14 cellular contexts compared by ENCODE assay signal in genomic region chr19:36207605-36208252, GRCh38. TPM values are rescaled to one million over a fixed set of nuclear protein-coding genes. Genes with fewer than 3 reads are reported as not detected.
DNase-seq lines count a peak whose midpoint lies in the region; ATAC-seq and TF ChIP-seq lines count a peak whose summit lies in the region.
"Had no signal": no experiment of that assay in that cellular context is flagged by ENCODE, and none has a peak within 500 bp of the region (broad histone marks: within the 10 kb centered on the region; RNA-seq: fewer than 3 reads in every experiment).

No MANE protein-coding gene starts in this region.

- TF ChIP-seq CTCF in CD14-positive monocyte (IDR thresholded peaks at IDR 0.05), result no peak

- no peak overlapping the region for H3K4me3 Mint-ChIP-seq in stimulated activated memory B cell treated with anti-CD40 and anti-IgM and Interleukin-4, amounts not matched to agents 10 μg/mL and 1 μg/mL and 100 μg/mL, for 72 hours
- no peak overlapping the region for H3K4me3 Mint-ChIP-seq in CD14-positive monocyte
- H3K4me3 Mint-ChIP-seq: CD8-positive, alpha-beta memory T cell had no signal

- peak overlapping the region; percentile 83 for H3K27ac Mint-ChIP-seq in stimulated activated memory B cell treated with anti-CD40 and anti-IgM and Interleukin-4, amounts not matched to agents 10 μg/mL and 1 μg/mL and 100 μg/mL, for 72 hours
- H3K27ac Mint-ChIP-seq in CD14-positive monocyte, result no peak overlapping the region

- H3K4me1 Mint-ChIP-seq in stimulated activated memory B cell treated with anti-CD40 and anti-IgM and Interleukin-4, amounts not matched to agents 10 μg/mL and 1 μg/mL and 100 μg/mL, for 72 hours, result peaks cover 35% of the 10 kb centered on the region
- H3K4me1 Mint-ChIP-seq in CD14-positive monocyte, result peaks cover 1% of the 10 kb centered on the region

- DNase-seq in NOMO-1 treated with DMSO at 0.1 percent for 48 hours (lab: John Stamatoyannopoulos, UW; ENCODE audit: unreplicated experiment), result peak; percentile 54
- no peak for DNase-seq in CD14-positive monocyte (ENCODE audit: low spot score)
- no peak for DNase-seq in stimulated activated naive CD8-positive, alpha-beta T cell treated with anti-CD3 and anti-CD28 coated beads, Interleukin-15, Interleukin-2, amounts not matched to agents 100 U/mL and 50 U/mL, for 24 hours
- no peak for DNase-seq in GM19238 (ENCODE audit: insufficient read length, low spot score)
- DNase-seq: amniotic stem cell; CD8-positive, alpha-beta memory T cell; mesenchymal stem cell; NCI-H1930; NCI-H774; sigmoid colon had no signal

- H3K9me3 Mint-ChIP-seq in stimulated activated memory B cell treated with anti-CD40 and anti-IgM and Interleukin-4, amounts not matched to agents 10 μg/mL and 1 μg/mL and 100 μg/mL, for 72 hours, result no peaks in the 10 kb centered on the region
- H3K9me3 Mint-ChIP-seq in CD14-positive monocyte, result peaks cover 0 to 6% (median 0%) of the 10 kb centered on the region in 7 donors
- H3K9me3 Mint-ChIP-seq: CD8-positive, alpha-beta memory T cell had no signal

- peaks cover 18% of the 10 kb centered on the region for H3K36me3 Mint-ChIP-seq in stimulated activated memory B cell treated with anti-CD40 and anti-IgM and Interleukin-4, amounts not matched to agents 10 μg/mL and 1 μg/mL and 100 μg/mL, for 72 hours
- peaks cover 16 to 28% of the 10 kb centered on the region in 2 donors for H3K36me3 Mint-ChIP-seq in CD14-positive monocyte

- intact Hi-C loops in CD14-positive monocyte (cut with micrococcal nuclease), result no loop called here

- no peaks in the 10 kb centered on the region for H3K27me3 Mint-ChIP-seq in stimulated activated memory B cell treated with anti-CD40 and anti-IgM and Interleukin-4, amounts not matched to agents 10 μg/mL and 1 μg/mL and 100 μg/mL, for 72 hours
- H3K27me3 Mint-ChIP-seq in CD14-positive monocyte (ENCODE audit: low read depth in 3 of 3), result peaks cover 0 to 4% (median 0%) of the 10 kb centered on the region in 3 donors
- H3K27me3 Mint-ChIP-seq: CD8-positive, alpha-beta memory T cell had no signal

- ATAC-seq in GM18858 (IDR thresholded peaks at IDR 0.05; ENCODE audit: unreplicated experiment), result peak; percentile 55
- peak; percentile 78 for ATAC-seq in HG02852 (IDR thresholded peaks at IDR 0.05; ENCODE audit: unreplicated experiment)
- peak; percentile 92 for ATAC-seq in stimulated activated memory B cell treated with anti-CD40 and anti-IgM and Interleukin-4, amounts not matched to agents 10 μg/mL and 1 μg/mL and 100 μg/mL, for 72 hours
- ATAC-seq in stimulated activated naive CD8-positive, alpha-beta T cell treated with anti-CD3 and anti-CD28 coated beads, Interleukin-15, Interleukin-2, amounts not matched to agents 100 U/mL and 50 U/mL, for 24 hours, result no peak
- ATAC-seq: K562 had no signal

RNA-seq across cellular contexts. Expression of gene ZNF565, which starts 6.7 kb away (rescaled TPM):
- 1 to 10 TPM; 1.5 to 2.1 TPM for polyA plus RNA-seq in CD14-positive monocyte

RNA-seq across cellular contexts. Expression of gene ZNF146, which starts 7.2 kb away (rescaled TPM):
- polyA plus RNA-seq in CD14-positive monocyte, result 10 to 100 TPM; 12.2 to 26.5 TPM

RNA-seq across cellular contexts. Expression of gene COX7A1, which starts 55.5 kb away (rescaled TPM):
- polyA plus RNA-seq in CD14-positive monocyte, result not detected
- polyA plus RNA-seq: CD8-positive, alpha-beta memory T cell had no signal
